ENCODE assay signal across 1 cellular context in genomic region chr5:122173484-122174191, GRCh38.
A peak's percentile ranks its signal among the peaks of the same experiment; 100 is the strongest.
TF ChIP-seq lines count a peak whose summit lies in the region.

No MANE protein-coding gene starts in this region.

TF ChIP-seq in HepG2, 621 proteins besides CTCF, POLR2A, EP300 and RAD21:
- TF ChIP-seq AFF4 (CRISPR knock-in tag; IDR thresholded peaks at IDR 0.05) (no peak), ADNP (CRISPR knock-in tag; IDR thresholded peaks at IDR 0.05) (no peak), SOX5 (CRISPR knock-in tag; IDR thresholded peaks at IDR 0.05; ENCODE audit: borderline replicate concordance) (no peak), MAFK (conservative IDR thresholded peaks at IDR 0.05 in 1 of 2, IDR thresholded peaks at IDR 0.05 in 1 of 2; ENCODE audit: low read length in 2 of 2) (peak; percentile 83 to 93), BRD4 (CRISPR knock-in tag; IDR thresholded peaks at IDR 0.05) (no peak), MAFF (IDR thresholded peaks at IDR 0.05; ENCODE audit: low read depth, low read length) (peak; percentile 90), ETV5 (CRISPR knock-in tag; IDR thresholded peaks at IDR 0.05; ENCODE audit: borderline replicate concordance) (no peak)
